8 cellular contexts compared by ENCODE assay signal in genomic region chr11:44066732-44067131, GRCh38. TPM values are rescaled to one million over a fixed set of nuclear protein-coding genes. Genes with fewer than 3 reads are reported as not detected.
DNase-seq lines count a peak whose midpoint lies in the region; ATAC-seq and TF ChIP-seq lines count a peak whose summit lies in the region.

No MANE protein-coding gene starts in this region.

- peak; percentile 45 for DNase-seq in ACHN
- peak; percentile 45 for DNase-seq in H7
- DNase-seq in T-helper 2 cell treated with Interferon-gamma antibody and Interleukin-4, amounts not matched to agents 5 μg/mL and 100 μg/mL, for 36 hours (ENCODE audit: low spot score): no peak
- no peak for DNase-seq in esophagus squamous epithelium (lab: John Stamatoyannopoulos, UW)
- no peak for DNase-seq in germinal center (ENCODE audit: low spot score)
- DNase-seq in NCI-H2029 (lab: John Stamatoyannopoulos, UW): no peak

- peak overlapping the region; percentile 94 for H3K27ac Mint-ChIP-seq in T-helper 2 cell treated with Interferon-gamma antibody and Interleukin-4, amounts not matched to agents 5 μg/mL and 100 μg/mL, for 36 hours

- no peaks in the 10 kb centered on the region for H3K27me3 Mint-ChIP-seq in T-helper 2 cell treated with Interferon-gamma antibody and Interleukin-4, amounts not matched to agents 5 μg/mL and 100 μg/mL, for 36 hours (ENCODE audit: low read depth)

- ATAC-seq in HG03520 (IDR thresholded peaks at IDR 0.05; ENCODE audit: unreplicated experiment): no peak

- H3K4me1 ChIP-seq in esophagus squamous epithelium (peaks cover 0 to 25% (median 9%) of the 10 kb centered on the region in 3 donors), neutrophil (ENCODE audit: control insufficient read depth in 1 of 2, insufficient read depth in 1 of 2, low read depth in 1 of 2, low read length in 1 of 2) (peaks cover 12 to 17% of the 10 kb centered on the region in 2 experiments)

- no peaks in the 10 kb centered on the region for H3K27me3 ChIP-seq in H7 (ENCODE audit: control insufficient read depth, insufficient read depth, low read length)
- H3K27me3 ChIP-seq in esophagus squamous epithelium: no peaks in the 10 kb centered on the region
- peaks cover 6% of the 10 kb centered on the region for H3K27me3 ChIP-seq in neutrophil

- H3K27ac ChIP-seq in esophagus squamous epithelium (peak overlapping the region; percentile 88 to 96 (median 90)), neutrophil (peak overlapping the region; percentile 76)

- peak overlapping the region; percentile 85 for H3K4me3 Mint-ChIP-seq in T-helper 2 cell treated with Interferon-gamma antibody and Interleukin-4, amounts not matched to agents 5 μg/mL and 100 μg/mL, for 36 hours

- H3K4me3 ChIP-seq in H7 (ENCODE audit: insufficient read depth, low read depth, low read length): peak overlapping the region; percentile 65
- peak overlapping the region; percentile 63 to 92 (median 81) for H3K4me3 ChIP-seq in esophagus squamous epithelium
- peak overlapping the region; percentile 57 to 70 for H3K4me3 ChIP-seq in neutrophil (ENCODE audit: low read depth in 1 of 2, low read length in 1 of 2)

- peaks cover 37% of the 10 kb centered on the region for H3K36me3 Mint-ChIP-seq in T-helper 2 cell treated with Interferon-gamma antibody and Interleukin-4, amounts not matched to agents 5 μg/mL and 100 μg/mL, for 36 hours (ENCODE audit: low read depth)

- intact Hi-C loops in esophagus squamous epithelium (cut with DNase I): no loop called here

- 18 to 21% methylated on average over 10 of the region's 10 CpGs for WGBS in esophagus squamous epithelium, 2 donors

- H3K36me3 ChIP-seq in H7 (replicated peaks; ENCODE audit: control insufficient read depth, insufficient read depth, low read length) (no peaks in the 10 kb centered on the region), esophagus squamous epithelium (peaks cover 0 to 14% (median 0%) of the 10 kb centered on the region in 3 donors), neutrophil (no peaks in the 10 kb centered on the region)

- TF ChIP-seq CTCF in esophagus squamous epithelium (IDR thresholded peaks at IDR 0.05) (no peak), neutrophil (IDR thresholded peaks at IDR 0.05) (no peak)

- peaks cover 35% of the 10 kb centered on the region for H3K4me1 Mint-ChIP-seq in T-helper 2 cell treated with Interferon-gamma antibody and Interleukin-4, amounts not matched to agents 5 μg/mL and 100 μg/mL, for 36 hours (ENCODE audit: low read depth)

- no peaks in the 10 kb centered on the region for H3K9me3 Mint-ChIP-seq in T-helper 2 cell treated with Interferon-gamma antibody and Interleukin-4, amounts not matched to agents 5 μg/mL and 100 μg/mL, for 36 hours

- in situ Hi-C loops in ACHN (cut with HindIII; ENCODE audit: low pct_ligation_motif_present, low pct_unique_long_range_greater_than_20kb, low sequenced_read_pairs): no loop called here

- H3K9me3 ChIP-seq in esophagus squamous epithelium (no peaks in the 10 kb centered on the region), neutrophil (no peaks in the 10 kb centered on the region)

- no peak for TF ChIP-seq POLR2A in esophagus squamous epithelium (IDR thresholded peaks at IDR 0.05)

RNA-seq across cellular contexts. Expression of gene ACCS, which starts 0.7 kb away (rescaled TPM):
- 13.9 and 17.3 TPM in 2 replicates for total RNA-seq in H7 (2014; rRNA removed; shearing (Covaris generic))
- 10 to 100 TPM in 1 of 4 donors, 1 to 10 TPM in 3; 3.4 to 22.1 (median 4.9) TPM for total RNA-seq in esophagus squamous epithelium

RNA-seq across cellular contexts. Expression of gene ACCSL, which starts 19.0 kb away (rescaled TPM):
- not detected in 2 replicates for total RNA-seq in H7 (2014; rRNA removed; shearing (Covaris generic))
- not detected for total RNA-seq in esophagus squamous epithelium

RNA-seq across cellular contexts. Expression of gene EXT2, which starts 28.7 kb away (rescaled TPM):
- total RNA-seq in H7 (2014; rRNA removed; shearing (Covaris generic)): 52.0 and 52.4 TPM in 2 replicates
- total RNA-seq in esophagus squamous epithelium: 10 to 100 TPM; 19.0 to 53.2 (median 44.5) TPM

Comparison
In these comparisons a context has a peak if more than half of its experiments do, and no peak if none do; other contexts are left out.
1. DNase-seq: peak in ACHN (single experiment) and H7 (single experiment); none in T-helper 2 cell treated with Interferon-gamma antibody and Interleukin-4, amounts not matched to agents 5 μg/mL and 100 μg/mL, for 36 hours (single experiment), esophagus squamous epithelium (single experiment), germinal center (single experiment) and NCI-H2029 (single experiment).
2. Peak in every context shown above with its lines, with median percentiles within 50 percentile points of each other: H3K4me3 ChIP-seq.